ENCODE assay signal across 7 cellular contexts in the genomic region with DNA sequence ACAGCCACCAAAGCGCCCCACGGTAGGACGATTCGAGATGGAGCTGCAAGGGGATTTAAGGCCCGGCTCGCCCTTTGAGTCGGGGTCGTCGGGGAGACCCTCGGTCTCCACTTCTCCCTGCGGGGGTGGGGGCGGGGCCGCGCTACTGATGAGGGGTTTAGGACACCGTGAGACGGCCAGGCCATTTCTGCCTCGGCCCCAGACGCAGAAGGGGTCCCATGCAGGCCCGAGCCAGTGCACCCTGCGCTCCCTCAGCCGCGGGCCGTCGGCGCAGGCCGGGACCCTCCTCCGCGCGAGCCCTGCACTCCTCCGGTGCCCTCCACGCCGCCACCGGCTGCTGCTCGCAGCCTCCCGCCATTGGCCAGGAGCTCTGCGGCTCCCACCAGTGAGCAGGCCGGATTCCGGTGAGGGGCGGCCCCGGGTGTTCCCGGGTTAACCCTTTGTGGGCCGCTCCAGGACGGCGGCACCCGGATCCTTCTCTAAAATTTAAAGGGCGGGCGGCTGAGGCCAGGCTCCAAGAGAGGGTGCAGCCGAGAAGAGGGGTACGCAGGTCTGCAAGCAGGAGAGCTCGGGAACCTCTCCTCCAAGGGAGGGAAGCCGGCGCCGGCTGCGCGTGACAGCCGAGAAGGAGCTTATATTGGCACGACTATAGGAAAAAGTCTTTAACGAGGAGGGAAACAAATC. TPM values are rescaled to one million over a fixed set of nuclear protein-coding genes. Genes with fewer than 3 reads are reported as not detected.
DNase-seq lines count a peak whose midpoint lies in the region; ATAC-seq and TF ChIP-seq lines count a peak whose summit lies in the region.

No MANE protein-coding gene starts in this region.

- peaks cover 20% of the 10 kb centered on the region for H3K27me3 Mint-ChIP-seq in activated naive CD8-positive, alpha-beta T cell treated with anti-CD3 and anti-CD28 coated beads, Interleukin-2, amount 10 ng/mL, durations not matched to agents 7 days and 5 days

- H3K27ac Mint-ChIP-seq in activated naive CD8-positive, alpha-beta T cell treated with anti-CD3 and anti-CD28 coated beads, Interleukin-2, amount 10 ng/mL, durations not matched to agents 7 days and 5 days: no peak overlapping the region

- no peaks in the 10 kb centered on the region for H3K36me3 Mint-ChIP-seq in activated naive CD8-positive, alpha-beta T cell treated with anti-CD3 and anti-CD28 coated beads, Interleukin-2, amount 10 ng/mL, durations not matched to agents 7 days and 5 days

- 1% methylated on average over 32 to 58 of the region's 58 CpGs for WGBS in heart left ventricle, 4 donors
- 1% methylated on average over 24 of the region's 58 CpGs for WGBS in tibial nerve, 2 donors

- H3K27me3 ChIP-seq in HUES6 (ENCODE audit: control insufficient read depth, insufficient read depth, low read length) (no peaks in the 10 kb centered on the region), heart left ventricle (peaks cover 0 to 25% (median 0%) of the 10 kb centered on the region in 9 donors), tibial nerve (peaks cover 0 to 23% of the 10 kb centered on the region in 2 donors)

- ATAC-seq in GM18907 (IDR thresholded peaks at IDR 0.05; ENCODE audit: unreplicated experiment): peak; percentile 61
- peak; percentile 100 for ATAC-seq in activated naive CD8-positive, alpha-beta T cell treated with anti-CD3 and anti-CD28 coated beads, Interleukin-2, amount 10 ng/mL, durations not matched to agents 7 days and 5 days (ENCODE audit: low read depth)
- ATAC-seq in heart left ventricle: peak; percentile 87 to 94 (median 92)

- H3K27ac ChIP-seq in HUES6 (ENCODE audit: low read depth, low read length) (peak overlapping the region; percentile 62; the same call in 1 of the 2 replicates), heart left ventricle (peak overlapping the region in 11 of 12 donors; percentile 5 to 70 (median 56)), tibial nerve (peak overlapping the region in 1 of 4 donors; percentile 46)

- POLR2A ChIA-PET in activated naive CD8-positive, alpha-beta T cell treated with anti-CD3 and anti-CD28 coated beads, Interleukin-2, amount 10 ng/mL, durations not matched to agents 7 days and 5 days (lab: Charles Lee): interaction anchor here (0.6 to 1.7 kb wide), 7 partner anchors 9 to 85 kb away, joined by 3 to 6 read pairs (median 3); no protein-coding TSS in a partner anchor

- TF ChIP-seq CTCF in heart left ventricle (IDR thresholded peaks at IDR 0.05) (no peak), tibial nerve (IDR thresholded peaks at IDR 0.05) (no peak)

- peaks cover 7% of the 10 kb centered on the region for H3K4me1 Mint-ChIP-seq in activated naive CD8-positive, alpha-beta T cell treated with anti-CD3 and anti-CD28 coated beads, Interleukin-2, amount 10 ng/mL, durations not matched to agents 7 days and 5 days

- H3K36me3 ChIP-seq in HUES6 (ENCODE audit: control insufficient read depth, insufficient read depth, low read length) (no peaks in the 10 kb centered on the region), heart left ventricle (peaks cover 0 to 3% (median 0%) of the 10 kb centered on the region in 9 donors), tibial nerve (no peaks in the 10 kb centered on the region)

- DNase-seq in T follicular helper cell (ENCODE audit: low read depth) (peak; percentile 66), heart left ventricle (peak; percentile 81 to 89 (median 87)), posterior cingulate gyrus (peak; percentile 63 to 97 (median 82)), tibial nerve (ENCODE audit: low spot score in 2 of 2) (peak in 1 of 2 donors; percentile 45)
- peak; percentile 80 for DNase-seq in activated naive CD8-positive, alpha-beta T cell treated with anti-CD3 and anti-CD28 coated beads, Interleukin-2, amount 10 ng/mL, durations not matched to agents 7 days and 5 days

- H3K9me3 ChIP-seq in HUES6 (ENCODE audit: control insufficient read depth, insufficient read depth, low read depth, low read length) (no peaks in the 10 kb centered on the region), heart left ventricle (no peaks in the 10 kb centered on the region), tibial nerve (no peaks in the 10 kb centered on the region)

- TF ChIP-seq EP300 in tibial nerve (IDR thresholded peaks at IDR 0.05): peak; percentile 21 to 32

- peak in 1 of 2 donors; percentile 25 for TF ChIP-seq POLR2A in heart left ventricle (IDR thresholded peaks at IDR 0.05)
- TF ChIP-seq POLR2A in tibial nerve (IDR thresholded peaks at IDR 0.05): no peak

- peak overlapping the region; percentile 60 for H3K4me3 ChIP-seq in HUES6 (ENCODE audit: low read depth, low read length)
- H3K4me3 ChIP-seq in heart left ventricle: peak overlapping the region; percentile 31 to 77 (median 58)
- H3K4me3 ChIP-seq in tibial nerve: peak overlapping the region; percentile 22 to 61 (median 54)

- intact Hi-C loops in heart left ventricle (cut with DNase I) (loop anchor here in 2 of 10 donors (5.0 to 10.0 kb wide), 2 partner anchors 53 to 171 kb away; partner anchors contain the start of gene PHF21A (in 1 of the 2)), posterior cingulate gyrus (cut with DNase I) (no loop called here)

- H3K9ac ChIP-seq in HUES6 (ENCODE audit: low read length): peak overlapping the region; percentile 62

- H3K4me1 ChIP-seq in HUES6 (ENCODE audit: control insufficient read depth, insufficient read depth, low read length): peaks cover 54% of the 10 kb centered on the region
- peaks cover 0 to 55% (median 33%) of the 10 kb centered on the region in 12 donors for H3K4me1 ChIP-seq in heart left ventricle
- peaks cover 0 to 65% (median 21%) of the 10 kb centered on the region in 4 donors for H3K4me1 ChIP-seq in tibial nerve

- H3K4me3 Mint-ChIP-seq in activated naive CD8-positive, alpha-beta T cell treated with anti-CD3 and anti-CD28 coated beads, Interleukin-2, amount 10 ng/mL, durations not matched to agents 7 days and 5 days: peak overlapping the region; percentile 80

- no peaks in the 10 kb centered on the region for H3K9me3 Mint-ChIP-seq in activated naive CD8-positive, alpha-beta T cell treated with anti-CD3 and anti-CD28 coated beads, Interleukin-2, amount 10 ng/mL, durations not matched to agents 7 days and 5 days

RNA-seq across cellular contexts. Expression of gene CREB3L1, which starts 18.0 kb away (rescaled TPM):
- not detected for total RNA-seq in activated naive CD8-positive, alpha-beta T cell treated with anti-CD3 and anti-CD28 coated beads, Interleukin-2, amount 10 ng/mL, durations not matched to agents 7 days and 5 days
- total RNA-seq in heart left ventricle (10 to 100 TPM; 15.5 to 31.9 (median 23.3) TPM), tibial nerve (1 to 10 TPM; 2.0 to 6.9 (median 3.4) TPM)
- polyA plus RNA-seq in heart left ventricle: 10 to 100 TPM in 1 of 2 donors, 1 to 10 TPM in 1; 7.4 to 30.9 TPM

RNA-seq across cellular contexts. Expression of gene DGKZ, which starts 51.8 kb away (rescaled TPM):
- total RNA-seq in activated naive CD8-positive, alpha-beta T cell treated with anti-CD3 and anti-CD28 coated beads, Interleukin-2, amount 10 ng/mL, durations not matched to agents 7 days and 5 days: 100 to 1,000 TPM; 160 to 163 TPM
- 100 to 1,000 TPM in 1 of 9 donors, 10 to 100 TPM in 8; 57.9 to 114 (median 62.5) TPM for total RNA-seq in heart left ventricle
- polyA plus RNA-seq in heart left ventricle: 10 to 100 TPM; 41.7 to 59.5 TPM
- 100 to 1,000 TPM in 1 of 4 donors, 10 to 100 TPM in 3; 41.2 to 105 (median 49.6) TPM for total RNA-seq in tibial nerve
